19 cellular contexts compared by ENCODE assay signal in genomic region chr12:131250028-131250950, GRCh38.
DNase-seq lines count a peak whose midpoint lies in the region; ATAC-seq and TF ChIP-seq lines count a peak whose summit lies in the region.
"Had no signal": no experiment of that assay in that cellular context is flagged by ENCODE, and none has a peak within 500 bp of the region (broad histone marks: within the 10 kb centered on the region; RNA-seq: fewer than 3 reads in every experiment).

No MANE protein-coding gene starts in this region.

- intact Hi-C loops in body of pancreas (cut with DNase I): no loop called here

- POLR2A ChIA-PET in RWPE1 (lab: Yijun Ruan, JAX; ENCODE audit: low non-redundant PET): no interaction called here

- no peaks in the 10 kb centered on the region for H3K27me3 ChIP-seq in body of pancreas

- no peaks in the 10 kb centered on the region for H3K4me1 ChIP-seq in body of pancreas

- no peak for TF ChIP-seq CTCF in body of pancreas (IDR thresholded peaks at IDR 0.05)
- TF ChIP-seq CTCF in RWPE1 (conservative IDR thresholded peaks at IDR 0.05; ENCODE audit: low read depth): no peak

- no peak overlapping the region for H3K27ac ChIP-seq in body of pancreas
- no peak overlapping the region for H3K27ac ChIP-seq in RWPE1
- H3K27ac ChIP-seq: epithelial cell of prostate, GM23248 had no signal

- in situ Hi-C loops in ACHN (cut with HindIII; ENCODE audit: low pct_ligation_motif_present, low pct_unique_long_range_greater_than_20kb, low sequenced_read_pairs): no loop called here

- no peak for TF ChIP-seq POLR2A in body of pancreas (IDR thresholded peaks at IDR 0.05)

- WGBS in body of pancreas, 2 donors: 61 to 62% methylated on average over 12 to 20 of the region's 20 CpGs

- DNase-seq in ACHN: peak; percentile 89
- peak; percentile 15 for DNase-seq in DMS79 (lab: John Stamatoyannopoulos, UW)
- DNase-seq in body of pancreas: peak in 1 of 4 donors; percentile 27
- DNase-seq in renal cortical epithelial cell (ENCODE audit: low read depth): peak; percentile 92
- DNase-seq in RWPE1 (ENCODE audit: low spot score): no peak
- no peak for DNase-seq in NCI-H128 (lab: John Stamatoyannopoulos, UW; ENCODE audit: unreplicated experiment)
- DNase-seq: activated CD4-positive, alpha-beta T cell treated with anti-CD3 and anti-CD28 coated beads, Interleukin-2, amount 50 U/mL, for 1 hour; anterior cingulate cortex; CD8-positive, alpha-beta T cell; EL; foreskin fibroblast; GM23248; MM.1S; NCI-H226; SK-N-SH; small intestine had no signal

- no peak overlapping the region for H3K4me3 ChIP-seq in body of pancreas
- H3K4me3 ChIP-seq: GM23248 had no signal

- peak; percentile 25 for ATAC-seq in body of pancreas
- no peak for ATAC-seq in HG03139 (IDR thresholded peaks at IDR 0.05; ENCODE audit: unreplicated experiment)
- ATAC-seq: CD8-positive, alpha-beta T cell; stimulated activated memory B cell treated with anti-CD40 and anti-IgM and Interleukin-4, amounts not matched to agents 10 μg/mL and 1 μg/mL and 100 μg/mL, for 72 hours had no signal

- H3K9me3 ChIP-seq in body of pancreas: no peaks in the 10 kb centered on the region
- H3K9me3 ChIP-seq: SK-N-SH had no signal

- CTCF ChIA-PET in RWPE1 (lab: Yijun Ruan, JAX): no interaction called here

- no peaks in the 10 kb centered on the region for H3K36me3 ChIP-seq in body of pancreas (replicated peaks in 1 of 2; ENCODE audit: insufficient read depth in 1 of 2, low read depth in 2 of 2)

Comparison
In these comparisons a context has a peak if more than half of its experiments do, and no peak if none do; other contexts are left out.
1. DNase-seq: peak in ACHN (single experiment), DMS79 (single experiment) and renal cortical epithelial cell (single experiment); none in RWPE1 (single experiment) and NCI-H128 (single experiment).